In genomic region chr2:219278655-219279150, GRCh38 we compare ENCODE assay signal across 8 cellular contexts. TPM values are rescaled to one million over a fixed set of nuclear protein-coding genes. Genes with fewer than 3 reads are reported as not detected.
DNase-seq lines count a peak whose midpoint lies in the region; ATAC-seq and TF ChIP-seq lines count a peak whose summit lies in the region.
"Had no signal": no experiment of that assay in that cellular context is flagged by ENCODE, and none has a peak within 500 bp of the region (broad histone marks: within the 10 kb centered on the region; RNA-seq: fewer than 3 reads in every experiment).

No MANE protein-coding gene starts in this region.

- peak overlapping the region; percentile 50; the same call in 1 of the 2 replicates for H3K4me3 ChIP-seq in HFF-Myc (replicated peaks; ENCODE audit: low read depth, low read length)
- H3K4me3 ChIP-seq in iPS-15b (ENCODE audit: low read depth, low read length): peak overlapping the region; percentile 47
- H3K4me3 ChIP-seq in stomach smooth muscle (ENCODE audit: low read length in 2 of 2): peak overlapping the region; percentile 21 to 66

- H3K4me1 ChIP-seq in iPS-15b (ENCODE audit: control insufficient read depth, insufficient read depth, low read length) (peaks cover 17% of the 10 kb centered on the region), stomach smooth muscle (ENCODE audit: control insufficient read depth, insufficient read depth, low read length) (peaks cover 55% of the 10 kb centered on the region)

- DNase-seq in HFF-Myc (ENCODE audit: extremely low read depth, low read depth) (no peak), DMS 273 treated with DMSO at 0.1 percent for 48 hours (lab: John Stamatoyannopoulos, UW) (no peak)

- no peaks in the 10 kb centered on the region for H3K27me3 Mint-ChIP-seq in activated T-helper 17 cell treated with anti-CD3 and anti-CD28 coated beads, Interleukin-2, amount 50 U/mL, for 72 hours

- H3K9ac ChIP-seq in iPS-15b (ENCODE audit: low read depth, low read length) (no peak overlapping the region), stomach smooth muscle (ENCODE audit: low read length in 2 of 2) (peak overlapping the region; percentile 52 to 75)

- no peak for ATAC-seq in activated T-helper 17 cell treated with anti-CD3 and anti-CD28 coated beads, Interleukin-2, amount 50 U/mL, for 72 hours (replicated peaks)
- ATAC-seq in HG03039 (IDR thresholded peaks at IDR 0.05; ENCODE audit: unreplicated experiment) (no peak), HG02973 (IDR thresholded peaks at IDR 0.05; ENCODE audit: unreplicated experiment) (no peak)

- H3K36me3 Mint-ChIP-seq in activated T-helper 17 cell treated with anti-CD3 and anti-CD28 coated beads, Interleukin-2, amount 50 U/mL, for 72 hours (ENCODE audit: low read depth): peaks cover 44% of the 10 kb centered on the region

- no peaks in the 10 kb centered on the region for H3K9me3 Mint-ChIP-seq in activated T-helper 17 cell treated with anti-CD3 and anti-CD28 coated beads, Interleukin-2, amount 50 U/mL, for 72 hours

- no peaks in the 10 kb centered on the region for H3K9me3 ChIP-seq in iPS-15b (ENCODE audit: control insufficient read depth, insufficient read depth, low read length)
- H3K9me3 ChIP-seq in stomach smooth muscle (ENCODE audit: control insufficient read depth in 2 of 2, low read length in 2 of 2): no peaks in the 10 kb centered on the region

- peak overlapping the region; percentile 87 for H3K4me3 Mint-ChIP-seq in activated T-helper 17 cell treated with anti-CD3 and anti-CD28 coated beads, Interleukin-2, amount 50 U/mL, for 72 hours

- H3K4me1 Mint-ChIP-seq in activated T-helper 17 cell treated with anti-CD3 and anti-CD28 coated beads, Interleukin-2, amount 50 U/mL, for 72 hours: peaks cover 24% of the 10 kb centered on the region

- H3K27me3 ChIP-seq in iPS-15b (ENCODE audit: control insufficient read depth, insufficient read depth, low read length) (peaks cover 4% of the 10 kb centered on the region), stomach smooth muscle (ENCODE audit: control insufficient read depth in 1 of 2, insufficient read depth in 2 of 2, low read length in 2 of 2) (no peaks in the 10 kb centered on the region)

- peak overlapping the region; percentile 90 for H3K27ac Mint-ChIP-seq in activated T-helper 17 cell treated with anti-CD3 and anti-CD28 coated beads, Interleukin-2, amount 50 U/mL, for 72 hours

- no peaks in the 10 kb centered on the region for H3K36me3 ChIP-seq in iPS-15b (ENCODE audit: control insufficient read depth, insufficient read depth, low read length)
- peaks cover 30 to 32% of the 10 kb centered on the region in 2 donors for H3K36me3 ChIP-seq in stomach smooth muscle (ENCODE audit: control insufficient read depth in 2 of 2, insufficient read depth in 2 of 2, low read length in 2 of 2)

- peak overlapping the region; percentile 95 for H3K27ac ChIP-seq in stomach smooth muscle (ENCODE audit: low read length)

- no peak for TF ChIP-seq CTCF in HFF-Myc (IDR thresholded peaks at IDR 0.05; ENCODE audit: low read depth, low read length, missing control alignments)

RNA-seq across cellular contexts. Expression of gene DNAJB2, which starts 0.5 kb away (rescaled TPM):
- total RNA-seq in activated T-helper 17 cell treated with anti-CD3 and anti-CD28 coated beads, Interleukin-2, amount 50 U/mL, for 72 hours: 100 to 1,000 TPM in 1 of 2 donors, 10 to 100 TPM in 1; 55.7 to 153 TPM

RNA-seq across cellular contexts. Expression of gene TUBA4A, which starts 25.0 kb away (rescaled TPM):
- total RNA-seq in activated T-helper 17 cell treated with anti-CD3 and anti-CD28 coated beads, Interleukin-2, amount 50 U/mL, for 72 hours: 100 to 1,000 TPM; 347 to 530 TPM

RNA-seq across cellular contexts. Expression of gene TUBA4B, which starts 25.7 kb away (rescaled TPM):
- total RNA-seq in activated T-helper 17 cell treated with anti-CD3 and anti-CD28 coated beads, Interleukin-2, amount 50 U/mL, for 72 hours: not detected
- total RNA-seq: T-helper 2 cell treated with Interferon-gamma antibody and Interleukin-4, amounts not matched to agents 100 ng/mL and 5 ng/mL, for 36 hours had no signal

RNA-seq across cellular contexts. Expression of gene PTPRN, which starts 30.5 kb away (rescaled TPM):
- total RNA-seq in activated T-helper 17 cell treated with anti-CD3 and anti-CD28 coated beads, Interleukin-2, amount 50 U/mL, for 72 hours: 1 to 10 TPM in 1 of 2 donors, under 1 TPM in 1; 0.67 to 6.3 TPM
- total RNA-seq: T-helper 2 cell treated with Interferon-gamma antibody and Interleukin-4, amounts not matched to agents 100 ng/mL and 5 ng/mL, for 36 hours had no signal

RNA-seq across cellular contexts. Expression of gene STK16, which starts 33.4 kb away (rescaled TPM):
- 10 to 100 TPM; 22.0 to 30.3 TPM for total RNA-seq in activated T-helper 17 cell treated with anti-CD3 and anti-CD28 coated beads, Interleukin-2, amount 50 U/mL, for 72 hours
